Comparison of ENCODE assay signal across 1 cellular context in genomic region chr7:116526897-116527296, GRCh38.
TF ChIP-seq lines count a peak whose summit lies in the region.

No MANE protein-coding gene starts in this region.

TF ChIP-seq in GM12878, 131 proteins besides CTCF, POLR2A, EP300 and RAD21 (continued from another document):
- TF ChIP-seq CREM (IDR thresholded peaks at IDR 0.05; ENCODE audit: low read depth) (no peak), YY1 (IDR thresholded peaks at IDR 0.05; ENCODE audit: low read depth, low read length) (no peak), SMAD1 (IDR thresholded peaks at IDR 0.05; ENCODE audit: low read depth, partially characterized antibody) (no peak), POLR2AphosphoS5 (IDR thresholded peaks at IDR 0.05; ENCODE audit: low read length) (no peak), ZNF274 (IDR thresholded peaks at IDR 0.05; ENCODE audit: insufficient read depth, insufficient read length) (no peak), PAX8 (IDR thresholded peaks at IDR 0.05) (no peak), ZNF622 (IDR thresholded peaks at IDR 0.05) (no peak), RFX5 (IDR thresholded peaks at IDR 0.05; ENCODE audit: low read depth, low read length) (no peak)
